In genomic region chr14:63899953-63900352, GRCh38 we compare ENCODE assay signal across 13 cellular contexts. TPM values are rescaled to one million over a fixed set of nuclear protein-coding genes. Genes with fewer than 3 reads are reported as not detected.
A peak's percentile ranks its signal among the peaks of the same experiment; 100 is the strongest.
DNase-seq lines count a peak whose midpoint lies in the region; ATAC-seq and TF ChIP-seq lines count a peak whose summit lies in the region.
"Had no signal": no experiment of that assay in that cellular context is flagged by ENCODE, and none has a peak within 500 bp of the region (broad histone marks: within the 10 kb centered on the region; RNA-seq: fewer than 3 reads in every experiment).

No MANE protein-coding gene starts in this region.

- H3K23ac ChIP-seq in H9 (ENCODE audit: insufficient read length, low read depth, low read length), result no peak overlapping the region

- H3K9me3 ChIP-seq in breast epithelium (no peaks in the 10 kb centered on the region), mammary epithelial cell (replicated peaks; ENCODE audit: insufficient read depth, low read length) (no peaks in the 10 kb centered on the region), H9 (ENCODE audit: control insufficient read depth, low read depth, low read length) (no peaks in the 10 kb centered on the region)
- H3K9me3 ChIP-seq: pancreas had no signal

- in situ Hi-C loops in mammary epithelial cell (cut with MboI; ENCODE audit: low sequenced_read_pairs in 2 of 2), result no loop called here

- TF ChIP-seq CTCF in breast epithelium (IDR thresholded peaks at IDR 0.05) (no peak), mammary epithelial cell (conservative IDR thresholded peaks at IDR 0.05 in 1 of 2, IDR thresholded peaks at IDR 0.05 in 1 of 2; ENCODE audit: extremely low read depth in 1 of 2, insufficient read depth in 1 of 2, low read depth in 1 of 2, low read length in 2 of 2) (no peak), H9 (conservative IDR thresholded peaks at IDR 0.05) (no peak)

- H3K56ac ChIP-seq in H9 (ENCODE audit: insufficient read length, low read depth, low read length), result no peak overlapping the region

- H2BK5ac ChIP-seq in H9 (ENCODE audit: insufficient read length, low read length), result no peak overlapping the region

- no peak overlapping the region for H4K8ac ChIP-seq in H9 (replicated peaks; ENCODE audit: insufficient read length, low read depth, low read length)

- dilution Hi-C loops in mammary epithelial cell (cut with HindIII; ENCODE audit: low sequenced_read_pairs), result no loop called here

- no peak for DNase-seq in breast epithelium (ENCODE audit: low spot score in 2 of 2)
- no peak for DNase-seq in mammary epithelial cell
- DNase-seq in Kasumi-1 (lab: John Stamatoyannopoulos, UW), result peak; percentile 18 to 24
- no peak for DNase-seq in activated T-helper 1 cell treated with anti-CD3 and anti-CD28 coated beads, Interleukin-12 subunit alpha, Interleukin-12 subunit beta, Interleukin-2, Interleukin-4 antibody, amounts not matched to agents 30 ng/mL and 10 ng/mL and 1 ng/mL, durations not matched to agents 14 hours and 24 hours and 36 hours (ENCODE audit: low spot score)
- no peak for DNase-seq in stimulated activated effector memory CD8-positive, alpha-beta T cell treated with anti-CD3 and anti-CD28 coated beads, Interleukin-12 subunit alpha, Interleukin-12 subunit beta, amount 100 ng/mL, for 72 hours (ENCODE audit: low spot score in 2 of 2)
- DNase-seq in islet precursor cell, result no peak
- DNase-seq in H9, result no peak
- DNase-seq: HFFc6, NCI-H1436, NCI-H526 treated with DMSO at 0.1 percent for 48 hours, pancreas, SHP77 had no signal

- H3K4me3 Mint-ChIP-seq in activated T-helper 1 cell treated with anti-CD3 and anti-CD28 coated beads, Interleukin-12 subunit alpha, Interleukin-12 subunit beta, Interleukin-2, Interleukin-4 antibody, amounts not matched to agents 30 ng/mL and 10 ng/mL and 1 ng/mL, durations not matched to agents 14 hours and 24 hours and 36 hours, result peak overlapping the region; percentile 1
- no peak overlapping the region for H3K4me3 Mint-ChIP-seq in stimulated activated effector memory CD8-positive, alpha-beta T cell treated with anti-CD3 and anti-CD28 coated beads, Interleukin-12 subunit alpha, Interleukin-12 subunit beta, amount 100 ng/mL, for 72 hours
- H3K4me3 Mint-ChIP-seq in H9, result no peak overlapping the region
- H3K4me3 Mint-ChIP-seq: HFFc6 had no signal

- CTCF ChIA-PET in mammary epithelial cell (lab: Charles Lee; ENCODE audit: low non-redundant PET), result no interaction called here

- H3T11ph ChIP-seq in H9 (ENCODE audit: low read length), result no peak overlapping the region

- H2AFZ ChIP-seq in mammary epithelial cell (ENCODE audit: low read depth, low read length), result no peak overlapping the region
- H2AFZ ChIP-seq in H9 (ENCODE audit: low read length), result no peak overlapping the region

- 100% methylated on average over 2 of the region's 2 CpGs for WGBS in mammary epithelial cell (ENCODE audit: low coverage, missing lambda C conversion rate)
- no CpG with 5 or more reads among the region's 2 CpGs for WGBS in H9 (ENCODE audit: extremely low coverage, insufficient read length, low lambda C conversion rate)

- H4K5ac ChIP-seq in H9 (ENCODE audit: insufficient read length, low read depth, low read length), result no peak overlapping the region

- no peak overlapping the region for H3K18ac ChIP-seq in H9 (ENCODE audit: insufficient read length, low read depth, low read length)

- H3K27me3 ChIP-seq in breast epithelium (no peaks in the 10 kb centered on the region), mammary epithelial cell (ENCODE audit: insufficient read depth, low read length) (no peaks in the 10 kb centered on the region), H9 (ENCODE audit: insufficient read depth, low read length) (no peaks in the 10 kb centered on the region)
- H3K27me3 ChIP-seq: pancreas had no signal

- H3K27ac ChIP-seq in breast epithelium (peak overlapping the region; percentile 21 to 32), mammary epithelial cell (ENCODE audit: insufficient read depth, low read depth, low read length) (no peak overlapping the region), H9 (ENCODE audit: insufficient read length, low read depth, low read length) (no peak overlapping the region)
- H3K27ac ChIP-seq: pancreas had no signal

- no peaks in the 10 kb centered on the region for H3K79me1 ChIP-seq in H9 (ENCODE audit: insufficient read depth, low read depth, low read length, poor library complexity, severe bottlenecking)

- H3K79me2 ChIP-seq in mammary epithelial cell (ENCODE audit: insufficient read depth, low read length), result peaks cover 28% of the 10 kb centered on the region
- no peaks in the 10 kb centered on the region; the same call in 1 of the 2 replicates for H3K79me2 ChIP-seq in H9 (ENCODE audit: insufficient read depth, low read length)

- no TSS peak for BruUV-seq in mammary epithelial cell (replicated peaks; lab: Mats Ljungman, UMichigan)

- H3K4me2 ChIP-seq in mammary epithelial cell (ENCODE audit: insufficient read depth, low read depth, low read length) (no peak overlapping the region), H9 (ENCODE audit: insufficient read depth, insufficient read length, low read length) (no peak overlapping the region)

- H3K36me3 ChIP-seq in breast epithelium, result no peaks in the 10 kb centered on the region
- no peaks in the 10 kb centered on the region for H3K36me3 ChIP-seq in mammary epithelial cell (ENCODE audit: insufficient read depth, low read length)
- H3K36me3 ChIP-seq: pancreas had no signal

- no peak overlapping the region for H3K27ac Mint-ChIP-seq in activated T-helper 1 cell treated with anti-CD3 and anti-CD28 coated beads, Interleukin-12 subunit alpha, Interleukin-12 subunit beta, Interleukin-2, Interleukin-4 antibody, amounts not matched to agents 30 ng/mL and 10 ng/mL and 1 ng/mL, durations not matched to agents 14 hours and 24 hours and 36 hours
- H3K27ac Mint-ChIP-seq in stimulated activated effector memory CD8-positive, alpha-beta T cell treated with anti-CD3 and anti-CD28 coated beads, Interleukin-12 subunit alpha, Interleukin-12 subunit beta, amount 100 ng/mL, for 72 hours, result peak overlapping the region; percentile 8
- no peak overlapping the region; a peak in 2 of 7 replicates for H3K27ac Mint-ChIP-seq in H9
- H3K27ac Mint-ChIP-seq: HFFc6 had no signal

- H4K20me1 ChIP-seq in mammary epithelial cell (ENCODE audit: insufficient read depth, low read length), result no peaks in the 10 kb centered on the region
- no peaks in the 10 kb centered on the region for H4K20me1 ChIP-seq in H9 (ENCODE audit: control insufficient read depth, insufficient read depth, insufficient read length)

- no peak overlapping the region for H2BK12ac ChIP-seq in H9 (ENCODE audit: insufficient read length, low read depth, low read length)

- no peaks in the 10 kb centered on the region for H3K23me2 ChIP-seq in H9 (ENCODE audit: insufficient read length, low read depth, low read length, poor library complexity, severe bottlenecking)

- H2BK20ac ChIP-seq in H9 (ENCODE audit: low read depth, low read length, poor library complexity, severe bottlenecking), result no peak overlapping the region

- peak; percentile 72 for ATAC-seq in stimulated activated effector memory CD8-positive, alpha-beta T cell treated with anti-CD3 and anti-CD28 coated beads, Interleukin-12 subunit alpha, Interleukin-12 subunit beta, amount 100 ng/mL, for 72 hours
- ATAC-seq in GM19463 (IDR thresholded peaks at IDR 0.05; ENCODE audit: unreplicated experiment), result no peak
- ATAC-seq: pancreas had no signal

- H4K91ac ChIP-seq in H9 (ENCODE audit: insufficient read length, low read depth, low read length), result no peak overlapping the region

- H3K9me3 Mint-ChIP-seq in activated T-helper 1 cell treated with anti-CD3 and anti-CD28 coated beads, Interleukin-12 subunit alpha, Interleukin-12 subunit beta, Interleukin-2, Interleukin-4 antibody, amounts not matched to agents 30 ng/mL and 10 ng/mL and 1 ng/mL, durations not matched to agents 14 hours and 24 hours and 36 hours, result peaks cover 6% of the 10 kb centered on the region
- peaks cover 3% of the 10 kb centered on the region for H3K9me3 Mint-ChIP-seq in stimulated activated effector memory CD8-positive, alpha-beta T cell treated with anti-CD3 and anti-CD28 coated beads, Interleukin-12 subunit alpha, Interleukin-12 subunit beta, amount 100 ng/mL, for 72 hours
- H3K9me3 Mint-ChIP-seq in H9, result peaks cover 0 to 4% of the 10 kb centered on the region in 2 experiments; a peak in 2 of 5 replicates
- H3K9me3 Mint-ChIP-seq: HFFc6 had no signal

- H3K4ac ChIP-seq in H9 (ENCODE audit: low read depth, low read length), result no peak overlapping the region

- intact Hi-C loops in breast epithelium (cut with DNase I; ENCODE audit: low total_unique reads) (no loop called here), mammary epithelial cell (cut with micrococcal nuclease) (loop anchor here (5.0 kb wide), 1 partner anchor 48 kb away; the partner anchor contains the start of gene SYNE2)
- intact Hi-C loops in activated T-helper 1 cell treated with anti-CD3 and anti-CD28 coated beads, Interleukin-12 subunit alpha, Interleukin-12 subunit beta, Interleukin-2, Interleukin-4 antibody, amounts not matched to agents 30 ng/mL and 10 ng/mL and 1 ng/mL, durations not matched to agents 14 hours and 24 hours and 36 hours (cut with micrococcal nuclease), result loop anchor here (5.0 kb wide), 1 partner anchor 33 kb away; no protein-coding TSS in a partner anchor

- H3K4me1 Mint-ChIP-seq in activated T-helper 1 cell treated with anti-CD3 and anti-CD28 coated beads, Interleukin-12 subunit alpha, Interleukin-12 subunit beta, Interleukin-2, Interleukin-4 antibody, amounts not matched to agents 30 ng/mL and 10 ng/mL and 1 ng/mL, durations not matched to agents 14 hours and 24 hours and 36 hours (ENCODE audit: low read depth), result peaks cover 36% of the 10 kb centered on the region
- peaks cover 55% of the 10 kb centered on the region for H3K4me1 Mint-ChIP-seq in stimulated activated effector memory CD8-positive, alpha-beta T cell treated with anti-CD3 and anti-CD28 coated beads, Interleukin-12 subunit alpha, Interleukin-12 subunit beta, amount 100 ng/mL, for 72 hours
- H3K4me1 Mint-ChIP-seq in H9, result peaks cover 12 to 20% of the 10 kb centered on the region in 2 experiments; a peak in 3 of 4 replicates

- no peak overlapping the region for H2BK15ac ChIP-seq in H9 (ENCODE audit: low read depth, low read length)

- H3K27me3 Mint-ChIP-seq in activated T-helper 1 cell treated with anti-CD3 and anti-CD28 coated beads, Interleukin-12 subunit alpha, Interleukin-12 subunit beta, Interleukin-2, Interleukin-4 antibody, amounts not matched to agents 30 ng/mL and 10 ng/mL and 1 ng/mL, durations not matched to agents 14 hours and 24 hours and 36 hours (ENCODE audit: insufficient read depth), result no peaks in the 10 kb centered on the region
- no peaks in the 10 kb centered on the region for H3K27me3 Mint-ChIP-seq in H9 (ENCODE audit: low read depth)

- H3K4me1 ChIP-seq in breast epithelium, result no peaks in the 10 kb centered on the region
- H3K4me1 ChIP-seq in mammary epithelial cell (ENCODE audit: insufficient read depth, low read length), result peaks cover 19% of the 10 kb centered on the region
- H3K4me1 ChIP-seq in H9 (ENCODE audit: insufficient read depth, low read length), result no peaks in the 10 kb centered on the region

- H3K9ac ChIP-seq in mammary epithelial cell (ENCODE audit: insufficient read depth, low read length), result no peak overlapping the region
- H3K9ac ChIP-seq in H9 (ENCODE audit: extremely low read depth, insufficient read length, low read length), result no peak overlapping the region

- H3K14ac ChIP-seq in H9 (ENCODE audit: insufficient read depth, low read length), result no peak overlapping the region

- no peak overlapping the region for H3K4me3 ChIP-seq in breast epithelium
- no peak overlapping the region for H3K4me3 ChIP-seq in mammary epithelial cell (replicated peaks in 1 of 3; ENCODE audit: insufficient read depth in 1 of 3, low read depth in 2 of 3, low read length in 3 of 3)
- H3K4me3 ChIP-seq: pancreas had no signal

- H2BK120ac ChIP-seq in H9 (ENCODE audit: low read depth, low read length, poor library complexity, severe bottlenecking), result no peak overlapping the region

- H2AK5ac ChIP-seq in H9 (ENCODE audit: insufficient read length, low read length), result no peak overlapping the region

- no peak for TF ChIP-seq POLR2A in breast epithelium (IDR thresholded peaks at IDR 0.05)

- peaks cover 19% of the 10 kb centered on the region for H3K36me3 Mint-ChIP-seq in activated T-helper 1 cell treated with anti-CD3 and anti-CD28 coated beads, Interleukin-12 subunit alpha, Interleukin-12 subunit beta, Interleukin-2, Interleukin-4 antibody, amounts not matched to agents 30 ng/mL and 10 ng/mL and 1 ng/mL, durations not matched to agents 14 hours and 24 hours and 36 hours (ENCODE audit: low read depth)
- H3K36me3 Mint-ChIP-seq in stimulated activated effector memory CD8-positive, alpha-beta T cell treated with anti-CD3 and anti-CD28 coated beads, Interleukin-12 subunit alpha, Interleukin-12 subunit beta, amount 100 ng/mL, for 72 hours, result peaks cover 8% of the 10 kb centered on the region
- peaks cover 0 to 10% (median 6%) of the 10 kb centered on the region in 3 experiments for H3K36me3 Mint-ChIP-seq in H9 (ENCODE audit: insufficient read depth in 1 of 3, low read depth in 3 of 3)

RNA-seq across cellular contexts. Expression of gene SYNE2, which starts 47.1 kb away (rescaled TPM):
- total RNA-seq in breast epithelium (100 to 1,000 TPM in 2 of 3 donors, 10 to 100 TPM in 1; 81.4 to 308 (median 303) TPM), mammary epithelial cell (10 to 100 TPM; 44.6 to 65.3 TPM), H9 (2021) (36.9 and 43.3 TPM in 2 replicates)
- 11.5 TPM for polyA plus RNA-seq in mammary epithelial cell
- polyA minus RNA-seq in mammary epithelial cell, result 157 TPM
- total RNA-seq in activated T-helper 1 cell treated with anti-CD3 and anti-CD28 coated beads, Interleukin-12 subunit alpha, Interleukin-12 subunit beta, Interleukin-2, Interleukin-4 antibody, amounts not matched to agents 30 ng/mL and 10 ng/mL and 1 ng/mL, durations not matched to agents 14 hours and 24 hours and 36 hours, result 25.1 and 26.9 TPM in 2 replicates

Comparison
In these comparisons a context has a peak if more than half of its experiments do, and no peak if none do; other contexts are left out.
1. H3K27ac ChIP-seq: peak in breast epithelium (2 of 2); none in mammary epithelial cell (single experiment) and H9 (single experiment).
2. DNase-seq: peak in Kasumi-1 (2 of 2); none in breast epithelium (0 of 2), mammary epithelial cell (single experiment), activated T-helper 1 cell treated with anti-CD3 and anti-CD28 coated beads, Interleukin-12 subunit alpha, Interleukin-12 subunit beta, Interleukin-2, Interleukin-4 antibody, amounts not matched to agents 30 ng/mL and 10 ng/mL and 1 ng/mL, durations not matched to agents 14 hours and 24 hours and 36 hours (single experiment), stimulated activated effector memory CD8-positive, alpha-beta T cell treated with anti-CD3 and anti-CD28 coated beads, Interleukin-12 subunit alpha, Interleukin-12 subunit beta, amount 100 ng/mL, for 72 hours (0 of 2), islet precursor cell (single experiment) and H9 (single experiment).